28 cellular contexts compared by ENCODE assay signal in the genomic region with DNA sequence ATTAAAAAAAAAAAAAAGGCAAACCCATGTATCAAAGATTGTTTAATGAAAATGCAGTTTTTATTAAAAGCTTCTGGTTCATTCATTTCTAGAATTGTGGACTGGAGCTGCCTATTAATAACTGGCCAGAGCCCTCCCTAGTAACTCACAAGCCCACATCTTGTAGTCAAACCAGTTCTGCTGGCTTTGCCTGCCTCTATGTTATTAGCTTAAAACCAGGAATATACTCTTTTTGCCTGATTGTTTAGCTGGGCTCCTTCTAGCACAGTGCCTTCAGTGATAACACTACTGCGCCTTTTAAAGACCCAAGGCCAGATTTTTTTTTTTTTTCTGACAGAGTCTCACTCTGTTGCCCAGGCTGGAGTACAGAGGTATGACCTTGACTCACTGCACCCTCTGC. TPM values are rescaled to one million over a fixed set of nuclear protein-coding genes. Genes with fewer than 3 reads are reported as not detected.
A peak's percentile ranks its signal among the peaks of the same experiment; 100 is the strongest.
DNase-seq lines count a peak whose midpoint lies in the region; ATAC-seq, FAIRE-seq and TF ChIP-seq lines count a peak whose summit lies in the region.
"Had no signal": no experiment of that assay in that cellular context is flagged by ENCODE, and none has a peak within 500 bp of the region (broad histone marks: within the 10 kb centered on the region; RNA-seq: fewer than 3 reads in every experiment).

No MANE protein-coding gene starts in this region.

- H3K27me3 Mint-ChIP-seq in Calu3 (ENCODE audit: unreplicated experiment) (no peaks in the 10 kb centered on the region), osteocyte (ENCODE audit: unreplicated experiment) (no peaks in the 10 kb centered on the region)
- H3K27me3 Mint-ChIP-seq: activated CD4-positive, alpha-beta T cell treated with anti-CD3 and anti-CD28 coated beads, Interleukin-2, amount 10 ng/mL, durations not matched to agents 24 days and 14 days; memory B cell had no signal

- BruUV-seq in Calu3 (replicated peaks; lab: Mats Ljungman, UMichigan): no TSS peak

- H3K4me3 ChIP-seq in bronchial epithelial cell (ENCODE audit: low read depth, low read length) (no peak overlapping the region), lower lobe of right lung (no peak overlapping the region)
- H3K4me3 ChIP-seq: coronary artery, right atrium auricular region, spleen, vagina had no signal

- H3K9me3 ChIP-seq in lower lobe of right lung: no peaks in the 10 kb centered on the region
- H3K9me3 ChIP-seq: right atrium auricular region, spleen, vagina had no signal

- H3K36me3 Mint-ChIP-seq in Calu3 (ENCODE audit: insufficient read depth, unreplicated experiment) (peaks cover 80% of the 10 kb centered on the region), osteocyte (ENCODE audit: unreplicated experiment) (peaks cover 61% of the 10 kb centered on the region)

- H3K4me1 Mint-ChIP-seq in Calu3 (ENCODE audit: low read depth, unreplicated experiment) (peaks cover 28% of the 10 kb centered on the region), osteocyte (ENCODE audit: unreplicated experiment) (no peaks in the 10 kb centered on the region)

- no peaks in the 10 kb centered on the region for H3K27me3 ChIP-seq in bronchial epithelial cell (ENCODE audit: control insufficient read depth, insufficient read depth, low read length)
- no peaks in the 10 kb centered on the region for H3K27me3 ChIP-seq in lower lobe of right lung (ENCODE audit: low read depth)
- H3K27me3 ChIP-seq: right atrium auricular region, spleen, vagina had no signal

- H3K36me3 ChIP-seq in bronchial epithelial cell (ENCODE audit: control insufficient read depth, insufficient read depth, low read length) (peaks cover 12% of the 10 kb centered on the region), lower lobe of right lung (peaks cover 100% of the 10 kb centered on the region)

- intact Hi-C loops in Calu3 (cut with micrococcal nuclease; ENCODE audit: unreplicated experiment) (no loop called here), lower lobe of right lung (cut with DNase I) (no loop called here), sciatic nerve (cut with DNase I) (no loop called here)

- H3K4me3 Mint-ChIP-seq in Calu3 (ENCODE audit: low read depth, unreplicated experiment) (no peak overlapping the region), osteocyte (ENCODE audit: unreplicated experiment) (no peak overlapping the region)
- H3K4me3 Mint-ChIP-seq: activated CD4-positive, alpha-beta T cell treated with anti-CD3 and anti-CD28 coated beads, Interleukin-2, amount 10 ng/mL, durations not matched to agents 24 days and 14 days; activated T-cell treated with anti-CD3 and anti-CD28 coated beads, Interleukin-2, amount 50 U/mL, for 72 hours; memory B cell; stimulated activated effector memory CD8-positive, alpha-beta T cell treated with anti-CD3 and anti-CD28 coated beads, Interleukin-12 subunit alpha, Interleukin-12 subunit beta, amount 100 ng/mL, for 72 hours had no signal

- FAIRE-seq in bronchial epithelial cell (lab: Jason Lieb, UNC): no peak

- H3K27ac Mint-ChIP-seq in Calu3 (ENCODE audit: unreplicated experiment) (no peak overlapping the region), osteocyte (ENCODE audit: unreplicated experiment) (no peak overlapping the region)
- H3K27ac Mint-ChIP-seq: memory B cell had no signal

- DNase-seq in Calu3 (peak; percentile 75), bronchial epithelial cell (ENCODE audit: low read depth) (peak; percentile 30), lower lobe of right lung (no peak), osteocyte (ENCODE audit: extremely low spot score, unreplicated experiment) (no peak), A172 (ENCODE audit: low spot score) (no peak), sciatic nerve (ENCODE audit: low spot score) (no peak), EL (no peak)
- DNase-seq: activated CD4-positive, alpha-beta T cell treated with anti-CD3 and anti-CD28 coated beads, Interleukin-2, amount 10 ng/mL, durations not matched to agents 24 days and 14 days; activated naive CD4-positive, alpha-beta T cell treated with Interleukin-2 at 50 U/mL for 16 hours; activated T-cell treated with anti-CD3 and anti-CD28 coated beads, Interleukin-2, amount 50 U/mL, for 72 hours; amygdala; C1 segment of cervical spinal cord; GF-D8; kidney glomerular epithelial cell; NCI-H1694; nucleus accumbens; spleen; stimulated activated CD4-positive, alpha-beta T cell treated with anti-CD3 and anti-CD28 coated beads, Interleukin-2, amount 100 ng/mL, for 48 hours had no signal

- CTCF ChIA-PET in Calu3 (lab: Charles Lee): interaction anchor here (0.6 to 1.7 kb wide), 10 partner anchors 10 to 256 kb away, joined by 3 to 5 read pairs (median 3); partner anchors contain the start of gene SLC35B1

- H3K9me3 Mint-ChIP-seq in Calu3 (ENCODE audit: low read depth, unreplicated experiment) (no peaks in the 10 kb centered on the region), osteocyte (ENCODE audit: unreplicated experiment) (no peaks in the 10 kb centered on the region)
- H3K9me3 Mint-ChIP-seq: activated CD4-positive, alpha-beta T cell treated with anti-CD3 and anti-CD28 coated beads, Interleukin-2, amount 10 ng/mL, durations not matched to agents 24 days and 14 days; activated T-cell treated with anti-CD3 and anti-CD28 coated beads, Interleukin-2, amount 50 U/mL, for 72 hours; memory B cell; stimulated activated effector memory CD8-positive, alpha-beta T cell treated with anti-CD3 and anti-CD28 coated beads, Interleukin-12 subunit alpha, Interleukin-12 subunit beta, amount 100 ng/mL, for 72 hours had no signal

- ATAC-seq in lower lobe of right lung: peak; percentile 61 to 79
- no peak for ATAC-seq in sciatic nerve
- ATAC-seq: activated T-cell treated with anti-CD3 and anti-CD28 coated beads, Interleukin-2, amount 50 U/mL, for 72 hours; SK-N-SH treated with all-trans-retinoic acid at 6 μM for 48 hours; stimulated activated effector memory CD8-positive, alpha-beta T cell treated with anti-CD3 and anti-CD28 coated beads, Interleukin-12 subunit alpha, Interleukin-12 subunit beta, amount 100 ng/mL, for 72 hours had no signal

- peak overlapping the region; percentile 18; the same call in 1 of the 2 replicates for H3K27ac ChIP-seq in 22Rv1
- no peak overlapping the region for H3K27ac ChIP-seq in lower lobe of right lung
- H3K27ac ChIP-seq: coronary artery, right atrium auricular region, RWPE1, spleen, vagina had no signal

- TF ChIP-seq CTCF in 22Rv1 (IDR thresholded peaks at IDR 0.05): no peak
- TF ChIP-seq CTCF in Calu3 (IDR thresholded peaks at IDR 0.05; ENCODE audit: unreplicated experiment): no peak
- no peak for TF ChIP-seq CTCF in bronchial epithelial cell (IDR thresholded peaks at IDR 0.05; ENCODE audit: insufficient read depth, low read length, severe bottlenecking)
- no peak for TF ChIP-seq CTCF in lower lobe of right lung (IDR thresholded peaks at IDR 0.05)
- no peak for TF ChIP-seq CTCF in osteocyte (IDR thresholded peaks at IDR 0.05)

- H3K4me1 ChIP-seq in lower lobe of right lung: peaks cover 32% of the 10 kb centered on the region

RNA-seq across cellular contexts. Expression of gene TAC4, which starts 26.0 kb away (rescaled TPM):
- total RNA-seq in Calu3 (2022) (not detected in 2 replicates), bronchial epithelial cell (not detected in 2 replicates), lower lobe of right lung (not detected), osteocyte (not detected in 2 replicates), sciatic nerve (not detected)
- total RNA-seq in A172 (2014; rRNA removed; shearing (Covaris generic)): not detected in 2 replicates
- total RNA-seq: activated CD4-positive, alpha-beta T cell treated with anti-CD3 and anti-CD28 coated beads, Interleukin-2, amount 10 ng/mL, durations not matched to agents 24 days and 14 days; activated T-cell treated with anti-CD3 and anti-CD28 coated beads, Interleukin-2, amount 50 U/mL, for 72 hours; glomerular endothelial cell; right atrium auricular region; spleen; T-helper 2 cell treated with Interferon-gamma antibody and Interleukin-4, amounts not matched to agents 100 ng/mL and 5 ng/mL, for 36 hours; vagina had no signal

RNA-seq across cellular contexts. Expression of gene KAT7, which starts 33.4 kb away (rescaled TPM):
- total RNA-seq in Calu3 (2022) (90.6 and 96.7 TPM in 2 replicates), bronchial epithelial cell (12.4 and 18.8 TPM in 2 replicates), lower lobe of right lung (56.7 TPM), osteocyte (50.5 and 58.0 TPM in 2 replicates), sciatic nerve (66.2 TPM)
- 30.3 and 33.4 TPM in 2 replicates for total RNA-seq in A172 (2014; rRNA removed; shearing (Covaris generic))

RNA-seq across cellular contexts. Expression of gene FAM117A, which starts 58.0 kb away (rescaled TPM):
- total RNA-seq in Calu3 (2022) (14.2 and 14.9 TPM in 2 replicates), bronchial epithelial cell (0.53 and 1.9 TPM in 2 replicates), lower lobe of right lung (16.4 TPM), osteocyte (2.7 TPM in 2 replicates), sciatic nerve (19.0 TPM)
- 4.6 and 12.0 TPM in 2 replicates for total RNA-seq in A172 (2014; rRNA removed; shearing (Covaris generic))

Comparison
In these comparisons a context has a peak if more than half of its experiments do, and no peak if none do; other contexts are left out.
1. DNase-seq: peak in Calu3 (single experiment) and bronchial epithelial cell (single experiment); none in lower lobe of right lung (single experiment), osteocyte (single experiment), A172 (single experiment), sciatic nerve (single experiment) and EL (single experiment).